ENCODE assay signal across 8 cellular contexts in genomic region chr20:610130-611046, GRCh38. TPM values are rescaled to one million over a fixed set of nuclear protein-coding genes. Genes with fewer than 3 reads are reported as not detected.
DNase-seq lines count a peak whose midpoint lies in the region; ATAC-seq and TF ChIP-seq lines count a peak whose summit lies in the region.

TSS of gene TCF15 (minus strand) at chr20:610309. CDS start at chr20:610237, 72 bp downstream.

- H3K36me3 ChIP-seq in iPS DF 6.9 (ENCODE audit: control insufficient read depth, insufficient read depth, low read length): no peaks in the 10 kb centered on the region

- no peaks in the 10 kb centered on the region; the same call in 1 of the 2 replicates for H3K4me1 ChIP-seq in iPS DF 6.9 (ENCODE audit: control insufficient read depth, insufficient read depth, low read length)

- H3K4me3 ChIP-seq in iPS DF 6.9 (ENCODE audit: low read length): peak within 1 kb of the TSS; percentile 63; the same call in 1 of the 2 replicates

- no CpG with 5 or more reads among the region's 84 CpGs for WGBS in iPS DF 6.9 (ENCODE audit: insufficient coverage, insufficient read length)

- DNase-seq in activated T-cell treated with anti-CD3 and anti-CD28 coated beads for 24 hours (ENCODE audit: low read depth) (peak; percentile 6), iPS DF 6.9 (ENCODE audit: low read depth, low spot score) (no peak), type B pancreatic cell (ENCODE audit: extremely low spot score, unreplicated experiment) (no peak)
- no peak for DNase-seq in activated T-cell treated with anti-CD3 and anti-CD28 coated beads, Interleukin-2, amount 50 U/mL, for 1 hour
- DNase-seq in activated T-helper 1 cell treated with anti-CD3 and anti-CD28 coated beads, Interleukin-12 subunit alpha, Interleukin-12 subunit beta, Interleukin-2, Interleukin-4 antibody, amounts not matched to agents 30 ng/mL and 10 ng/mL and 1 ng/mL, durations not matched to agents 14 hours and 24 hours and 36 hours (ENCODE audit: low spot score): peak; percentile 1
- DNase-seq in activated CD4-positive, alpha-beta T cell treated with anti-CD3 and anti-CD28 coated beads for 4 hours: no peak

- no peak within 1 kb of the TSS for H3K27ac ChIP-seq in iPS DF 6.9 (ENCODE audit: low read length)

- H3K36me3 Mint-ChIP-seq in activated T-helper 1 cell treated with anti-CD3 and anti-CD28 coated beads, Interleukin-12 subunit alpha, Interleukin-12 subunit beta, Interleukin-2, Interleukin-4 antibody, amounts not matched to agents 30 ng/mL and 10 ng/mL and 1 ng/mL, durations not matched to agents 14 hours and 24 hours and 36 hours (ENCODE audit: low read depth): no peaks in the 10 kb centered on the region
- no peaks in the 10 kb centered on the region for H3K36me3 Mint-ChIP-seq in type B pancreatic cell

- no peaks in the 10 kb centered on the region for H3K4me1 Mint-ChIP-seq in activated T-helper 1 cell treated with anti-CD3 and anti-CD28 coated beads, Interleukin-12 subunit alpha, Interleukin-12 subunit beta, Interleukin-2, Interleukin-4 antibody, amounts not matched to agents 30 ng/mL and 10 ng/mL and 1 ng/mL, durations not matched to agents 14 hours and 24 hours and 36 hours (ENCODE audit: low read depth)
- H3K4me1 Mint-ChIP-seq in type B pancreatic cell (ENCODE audit: unreplicated experiment): peaks cover 10% of the 10 kb centered on the region

- H3K9me3 ChIP-seq in iPS DF 6.9 (ENCODE audit: control insufficient read depth, insufficient read depth, low read length): no peaks in the 10 kb centered on the region

- no peak for ATAC-seq in GM18907 (IDR thresholded peaks at IDR 0.05; ENCODE audit: unreplicated experiment)
- no peak for ATAC-seq in HG03439 (IDR thresholded peaks at IDR 0.05; ENCODE audit: unreplicated experiment)

- H3K9me3 Mint-ChIP-seq in activated T-helper 1 cell treated with anti-CD3 and anti-CD28 coated beads, Interleukin-12 subunit alpha, Interleukin-12 subunit beta, Interleukin-2, Interleukin-4 antibody, amounts not matched to agents 30 ng/mL and 10 ng/mL and 1 ng/mL, durations not matched to agents 14 hours and 24 hours and 36 hours: no peaks in the 10 kb centered on the region
- no peaks in the 10 kb centered on the region for H3K9me3 Mint-ChIP-seq in type B pancreatic cell

- no peak for TF ChIP-seq CTCF in type B pancreatic cell (conservative IDR thresholded peaks at IDR 0.05)

- H3K27me3 Mint-ChIP-seq in activated T-helper 1 cell treated with anti-CD3 and anti-CD28 coated beads, Interleukin-12 subunit alpha, Interleukin-12 subunit beta, Interleukin-2, Interleukin-4 antibody, amounts not matched to agents 30 ng/mL and 10 ng/mL and 1 ng/mL, durations not matched to agents 14 hours and 24 hours and 36 hours (ENCODE audit: insufficient read depth): peaks cover 45% of the 10 kb centered on the region
- peaks cover 71% of the 10 kb centered on the region for H3K27me3 Mint-ChIP-seq in type B pancreatic cell

- intact Hi-C loops in activated T-helper 1 cell treated with anti-CD3 and anti-CD28 coated beads, Interleukin-12 subunit alpha, Interleukin-12 subunit beta, Interleukin-2, Interleukin-4 antibody, amounts not matched to agents 30 ng/mL and 10 ng/mL and 1 ng/mL, durations not matched to agents 14 hours and 24 hours and 36 hours (cut with micrococcal nuclease): loop anchor here (5.0 kb wide), 1 partner anchor 57 kb away; no protein-coding TSS in a partner anchor

- H3K27me3 ChIP-seq in iPS DF 6.9 (ENCODE audit: control insufficient read depth, insufficient read depth, low read length): peaks cover 7% of the 10 kb centered on the region; the same call in 1 of the 2 replicates

- no peak within 1 kb of the TSS for H3K4me3 Mint-ChIP-seq in activated T-helper 1 cell treated with anti-CD3 and anti-CD28 coated beads, Interleukin-12 subunit alpha, Interleukin-12 subunit beta, Interleukin-2, Interleukin-4 antibody, amounts not matched to agents 30 ng/mL and 10 ng/mL and 1 ng/mL, durations not matched to agents 14 hours and 24 hours and 36 hours
- H3K4me3 Mint-ChIP-seq in type B pancreatic cell: peak within 1 kb of the TSS; percentile 77

- H3K27ac Mint-ChIP-seq in activated T-helper 1 cell treated with anti-CD3 and anti-CD28 coated beads, Interleukin-12 subunit alpha, Interleukin-12 subunit beta, Interleukin-2, Interleukin-4 antibody, amounts not matched to agents 30 ng/mL and 10 ng/mL and 1 ng/mL, durations not matched to agents 14 hours and 24 hours and 36 hours: no peak within 1 kb of the TSS
- H3K27ac Mint-ChIP-seq in type B pancreatic cell: no peak within 1 kb of the TSS

RNA-seq across cellular contexts. Expression of gene TCF15, which starts in this region (rescaled TPM):
- 0.13 TPM in 1 of 2 replicates, not detected in the other for total RNA-seq in activated T-helper 1 cell treated with anti-CD3 and anti-CD28 coated beads, Interleukin-12 subunit alpha, Interleukin-12 subunit beta, Interleukin-2, Interleukin-4 antibody, amounts not matched to agents 30 ng/mL and 10 ng/mL and 1 ng/mL, durations not matched to agents 14 hours and 24 hours and 36 hours
- total RNA-seq in type B pancreatic cell (ENCODE audit: low replicate concordance): 0.94 TPM in 1 of 2 replicates, not detected in the other

Comparison
In these comparisons a context has a peak if more than half of its experiments do, and no peak if none do; other contexts are left out.
1. Peak in DNase-seq in activated T-helper 1 cell treated with anti-CD3 and anti-CD28 coated beads, Interleukin-12 subunit alpha, Interleukin-12 subunit beta, Interleukin-2, Interleukin-4 antibody, amounts not matched to agents 30 ng/mL and 10 ng/mL and 1 ng/mL, durations not matched to agents 14 hours and 24 hours and 36 hours; RNA of the gene not detected or under 1 TPM.